11 cellular contexts compared by ENCODE assay signal in genomic region chr13:37870895-37871550, GRCh38. TPM values are rescaled to one million over a fixed set of nuclear protein-coding genes. Genes with fewer than 3 reads are reported as not detected.
DNase-seq lines count a peak whose midpoint lies in the region; ATAC-seq, FAIRE-seq and TF ChIP-seq lines count a peak whose summit lies in the region.
"Had no signal": no experiment of that assay in that cellular context is flagged by ENCODE, and none has a peak within 500 bp of the region (broad histone marks: within the 10 kb centered on the region; RNA-seq: fewer than 3 reads in every experiment).

No MANE protein-coding gene starts in this region.

- no peak; the same call in 2 of the 3 replicates for ATAC-seq in K562
- ATAC-seq: GM12878 had no signal

- POLR2A ChIA-PET in K562 (lab: Yijun Ruan, JAX): interaction anchor here (1.0 kb wide), 1 partner anchor 11 kb away, joined by 3 read pairs; no protein-coding TSS in a partner anchor

- no peak overlapping the region for H3K27ac ChIP-seq in K562 (ENCODE audit: extremely low read depth, low read depth, low read length)
- H3K27ac ChIP-seq: 22Rv1, colonic mucosa had no signal

- CTCF ChIA-PET in K562 (lab: Yijun Ruan, JAX; ENCODE audit: low intra/inter-chr PET ratio): interaction anchor here (0.9 kb wide), 1 partner anchor 174 kb away, joined by 3 read pairs; no protein-coding TSS in a partner anchor

- H3K9me3 ChIP-seq in K562 (replicated peaks; ENCODE audit: control insufficient read depth, insufficient read depth, low read depth, low read length): no peaks in the 10 kb centered on the region
- H3K9me3 ChIP-seq: colonic mucosa had no signal

- no peak overlapping the region for H3K9ac ChIP-seq in K562 (ENCODE audit: insufficient read depth in 1 of 2, low read depth in 2 of 2, low read length in 2 of 2)

- in situ Hi-C loops in K562 (cut with MboI): no loop called here

- H3K4me1 ChIP-seq in K562 (replicated peaks in 1 of 2; ENCODE audit: control insufficient read depth in 2 of 2, insufficient read depth in 2 of 2, low read length in 2 of 2): peaks cover 0 to 11% of the 10 kb centered on the region in 2 experiments; a peak in 2 of 5 replicates
- H3K4me1 ChIP-seq: colonic mucosa had no signal

- no peaks in the 10 kb centered on the region; a peak in 1 of 5 replicates for H3K27me3 ChIP-seq in K562 (ENCODE audit: control insufficient read depth in 2 of 2, insufficient read depth in 2 of 2, low read length in 2 of 2)

- H2AFZ ChIP-seq in K562 (ENCODE audit: low read depth, low read length): peak overlapping the region; percentile 53

- 23% methylated on average over 9 of the region's 10 CpGs for whole genome bisulfite sequencing in K562 (ENCODE audit: insufficient coverage, low coverage, missing lambda C conversion rate)

- no peaks in the 10 kb centered on the region for H3K79me2 ChIP-seq in K562 (ENCODE audit: control insufficient read depth, insufficient read depth, low read length)

- peak; percentile 15 for DNase-seq in NCI-H748 (lab: John Stamatoyannopoulos, UW; ENCODE audit: unreplicated experiment)
- no peak for DNase-seq in NCI-H748 treated with DMSO at 0.1 percent for 48 hours (lab: John Stamatoyannopoulos, UW)
- no peak for DNase-seq in K562 (ENCODE audit: extremely low read depth in 1 of 4, low spot score in 3 of 4)
- peak; percentile 84 for DNase-seq in islet precursor cell
- DNase-seq in urothelium cell line (ENCODE audit: low spot score): peak; percentile 9
- DNase-seq in NCI-H1105 treated with DMSO at 0.1 percent for 48 hours (lab: John Stamatoyannopoulos, UW): no peak
- DNase-seq in stimulated activated CD4-positive, alpha-beta T cell treated with anti-CD3 and anti-CD28 coated beads, Interleukin-15, amount 100 ng/mL, for 24 hours: no peak
- DNase-seq in D721Med (ENCODE audit: insufficient read length, low spot score): no peak

- H3K4me3 ChIP-seq in K562: no peak overlapping the region
- H3K4me3 ChIP-seq: colonic mucosa, GM12878 had no signal

- intact Hi-C loops in K562 (cut with micrococcal nuclease): loop anchor here (1.0 to 5.0 kb wide), 4 partner anchors 74 to 711 kb away; no protein-coding TSS in a partner anchor

- no peaks in the 10 kb centered on the region for H3K36me3 ChIP-seq in K562 (ENCODE audit: control insufficient read depth, insufficient read depth, low read length)
- H3K36me3 ChIP-seq: colonic mucosa had no signal

- TF ChIP-seq CTCF in K562 (IDR thresholded peaks at IDR 0.05 in 2 of 3, conservative IDR thresholded peaks at IDR 0.05 in 1 of 3; ENCODE audit: insufficient read depth in 2 of 3, low read depth in 1 of 3, low read length in 3 of 3) (no peak), D721Med (IDR thresholded peaks at IDR 0.05; ENCODE audit: insufficient read depth, missing control alignments) (no peak)

- H3K4me2 ChIP-seq in K562 (ENCODE audit: insufficient read depth, low read length): no peak overlapping the region

- FAIRE-seq in K562 (lab: Jason Lieb, UNC) (no peak), urothelium cell line (lab: Jason Lieb, UNC) (no peak), D721Med (lab: Jason Lieb, UNC) (no peak)
- FAIRE-seq: GM12878 had no signal

- TF ChIP-seq EP300 in K562 (IDR thresholded peaks at IDR 0.05; ENCODE audit: low read length): no peak

- no peaks in the 10 kb centered on the region for H3K9me1 ChIP-seq in K562 (ENCODE audit: control insufficient read depth, insufficient read depth, low read length)

- TF ChIP-seq RAD21 in K562 (CRISPR knock-in tag; conservative IDR thresholded peaks at IDR 0.05 in 1 of 2, IDR thresholded peaks at IDR 0.05 in 1 of 2): no peak

- TF ChIP-seq POLR2A in K562 (conservative IDR thresholded peaks at IDR 0.05): no peak

- H4K20me1 ChIP-seq in K562 (replicated peaks; ENCODE audit: control insufficient read depth, insufficient read depth, low read length): no peaks in the 10 kb centered on the region

- no TSS peak for BruUV-seq in K562 (replicated peaks; lab: Mats Ljungman, UMichigan)

TF ChIP-seq in K562, 482 proteins besides CTCF, POLR2A, EP300 and RAD21 (continues in another document):
- no peak for TF ChIP-seq JUN (IDR thresholded peaks at IDR 0.05; ENCODE audit: borderline replicate concordance, low read depth, low read length)
- TF ChIP-seq JUN (CRISPR knock-in tag; IDR thresholded peaks at IDR 0.05; ENCODE audit: borderline replicate concordance): no peak
- TF ChIP-seq THAP12 (CRISPR knock-in tag; IDR thresholded peaks at IDR 0.05): no peak
- no peak for TF ChIP-seq ASH1L (IDR thresholded peaks at IDR 0.05; ENCODE audit: borderline replicate concordance, low read depth, partially characterized antibody)
- TF ChIP-seq ZNF592 (IDR thresholded peaks at IDR 0.05): no peak
- no peak for TF ChIP-seq SIN3B (IDR thresholded peaks at IDR 0.05; ENCODE audit: low read depth)
- TF ChIP-seq CREB5 (CRISPR knock-in tag; IDR thresholded peaks at IDR 0.05): no peak
- no peak for TF ChIP-seq PHF20 (IDR thresholded peaks at IDR 0.05; ENCODE audit: partially characterized antibody)

RNA-seq across cellular contexts. Expression of gene TRPC4, which starts 1.5 kb away (rescaled TPM):
- not detected in 2 replicates for total RNA-seq in K562 (2011; cell fraction: chromatin; rRNA removed; ENCODE audit: low replicate concordance)
- 0.13 TPM in 1 of 2 replicates, not detected in the other for total RNA-seq in K562 (2011; cell fraction: nucleolus; rRNA removed)
- not detected in 2 replicates for total RNA-seq in K562 (2011; cell fraction: nucleoplasm; rRNA removed)
- total RNA-seq in K562 (2014; rRNA removed): not detected in 2 replicates
- total RNA-seq in K562 (2014; rRNA removed; fragmentation: Illumina TruSeq; extraction: Trizol): not detected in 2 replicates
- total RNA-seq in K562 (2015; rRNA removed; fragmentation: Illumina TruSeq; extraction: Trizol): 0.04 TPM in 1 of 2 replicates, not detected in the other
- not detected in 2 replicates for total RNA-seq in K562 (2021)
- polyA plus RNA-seq in K562 (2011; rRNA removed): not detected in 2 replicates
- not detected in 2 replicates for polyA plus RNA-seq in K562 (2011; cell fraction: cytosol; rRNA removed)
- not detected in 2 replicates for polyA plus RNA-seq in K562 (2011; cell fraction: nucleus; rRNA removed)
- polyA plus RNA-seq in K562 (2012): 0.01 TPM in 1 of 2 replicates, not detected in the other
- not detected in 2 replicates for polyA plus RNA-seq in K562 (2014; fragmentation: Illumina TruSeq; extraction: Trizol)
- not detected for polyA plus RNA-seq in K562 (2014; fragmentation: Nextera tagmentation; extraction: Ambion mirVana)
- polyA plus RNA-seq in K562 (2014; rRNA removed): 0.03 TPM in 1 of 2 replicates, not detected in the other
- not detected in 2 replicates for polyA minus RNA-seq in K562 (2011; rRNA and poly(A)+ RNA removed)
- polyA minus RNA-seq in K562 (2011; cell fraction: cytosol; rRNA and poly(A)+ RNA removed): not detected in 2 replicates
- not detected in 2 replicates for polyA minus RNA-seq in K562 (2011; cell fraction: nucleus; rRNA and poly(A)+ RNA removed)
- total RNA-seq: GM12878 had no signal
- polyA plus RNA-seq: GM12878 had no signal

Comparison
In these comparisons a context has a peak if more than half of its experiments do, and no peak if none do; other contexts are left out.
1. DNase-seq: peak in NCI-H748 (single experiment), islet precursor cell (single experiment) and urothelium cell line (single experiment); none in NCI-H748 treated with DMSO at 0.1 percent for 48 hours (single experiment), K562 (0 of 4), NCI-H1105 treated with DMSO at 0.1 percent for 48 hours (single experiment), stimulated activated CD4-positive, alpha-beta T cell treated with anti-CD3 and anti-CD28 coated beads, Interleukin-15, amount 100 ng/mL, for 24 hours (single experiment) and D721Med (single experiment).